Comparison of ENCODE assay signal across 17 cellular contexts in genomic region chr13:47281981-47282380, GRCh38.
DNase-seq lines count a peak whose midpoint lies in the region.
"Had no signal": no experiment of that assay in that cellular context is flagged by ENCODE, and none has a peak within 500 bp of the region (broad histone marks: within the 10 kb centered on the region; RNA-seq: fewer than 3 reads in every experiment).

No MANE protein-coding gene starts in this region.

- no peak overlapping the region for H3K56ac ChIP-seq in mesendoderm (ENCODE audit: low read length)

- no peak overlapping the region for H3K4me3 ChIP-seq in mesendoderm (ENCODE audit: low read length)
- H3K4me3 ChIP-seq: A549; BLaER1 treated with 17β-estradiol and CSF1 and Interleukin-3, amounts not matched to agents 10 nM and 100 nM had no signal

- H2AK5ac ChIP-seq in mesendoderm (ENCODE audit: low read length), result no peak overlapping the region

- DNase-seq in DMS53 (lab: John Stamatoyannopoulos, UW), result peak; percentile 20
- no peak for DNase-seq in DMS53 treated with DMSO at 0.1 percent for 48 hours (lab: John Stamatoyannopoulos, UW; ENCODE audit: unreplicated experiment)
- no peak for DNase-seq in mesendoderm
- DNase-seq in putamen (ENCODE audit: low spot score), result peak; percentile 14
- no peak for DNase-seq in NCI-H69 (lab: John Stamatoyannopoulos, UW)
- DNase-seq in NCI-H446 (lab: John Stamatoyannopoulos, UW), result no peak
- DNase-seq: AML-193; Caco-2; Calu3; CD4-positive, alpha-beta T cell; CD8-positive, alpha-beta T cell; DMS79 treated with DMSO at 0.1 percent for 48 hours; GF-D8 had no signal

- no peak overlapping the region for H3K27ac ChIP-seq in mesendoderm (ENCODE audit: low read depth, low read length)
- H3K27ac ChIP-seq: 22Rv1; A549; BLaER1 treated with 17β-estradiol and CSF1 and Interleukin-3, amounts not matched to agents 10 nM and 100 nM; C4-2B had no signal

- H3K79me2 ChIP-seq in mesendoderm (ENCODE audit: control insufficient read depth, insufficient read depth, low read length), result no peaks in the 10 kb centered on the region

- H4K8ac ChIP-seq in mesendoderm (ENCODE audit: low read depth, low read length), result no peak overlapping the region

- no peaks in the 10 kb centered on the region for H3K36me3 ChIP-seq in mesendoderm (ENCODE audit: control insufficient read depth, insufficient read depth, low read length)
- H3K36me3 ChIP-seq: BLaER1 treated with 17β-estradiol and CSF1 and Interleukin-3, amounts not matched to agents 10 nM and 100 nM had no signal

- H3K23ac ChIP-seq in mesendoderm (ENCODE audit: low read length), result no peak overlapping the region

- H3K4me2 ChIP-seq in mesendoderm (ENCODE audit: low read length), result no peak overlapping the region
- H3K4me2 ChIP-seq: A549; BLaER1 treated with 17β-estradiol and CSF1 and Interleukin-3, amounts not matched to agents 10 nM and 100 nM had no signal

- no peak overlapping the region for H2BK15ac ChIP-seq in mesendoderm (replicated peaks; ENCODE audit: low read depth)

- H2BK120ac ChIP-seq in mesendoderm (ENCODE audit: low read depth, low read length), result no peak overlapping the region

- no peak overlapping the region for H4K5ac ChIP-seq in mesendoderm (ENCODE audit: low read length)

- H2BK5ac ChIP-seq in mesendoderm (ENCODE audit: low read length), result no peak overlapping the region

- no peak overlapping the region for H3K9ac ChIP-seq in mesendoderm (ENCODE audit: low read length)
- H3K9ac ChIP-seq: BLaER1 treated with 17β-estradiol and CSF1 and Interleukin-3, amounts not matched to agents 10 nM and 100 nM had no signal

- H3K18ac ChIP-seq in mesendoderm (ENCODE audit: low read length), result no peak overlapping the region

- H3K4me1 ChIP-seq in mesendoderm (ENCODE audit: control insufficient read depth, low read depth, low read length), result no peaks in the 10 kb centered on the region
- H3K4me1 ChIP-seq: A549; BLaER1 treated with 17β-estradiol and CSF1 and Interleukin-3, amounts not matched to agents 10 nM and 100 nM; Caco-2 had no signal

- no peaks in the 10 kb centered on the region for H3K27me3 ChIP-seq in mesendoderm (ENCODE audit: insufficient read depth, low read length, poor library complexity)
- H3K27me3 ChIP-seq: BLaER1 treated with 17β-estradiol and CSF1 and Interleukin-3, amounts not matched to agents 10 nM and 100 nM had no signal

- 100% methylated on average over 1 of the region's 2 CpGs for WGBS in mesendoderm (ENCODE audit: extremely low coverage, insufficient coverage, low lambda C conversion rate)

- peak overlapping the region; percentile 24 for H3K4ac ChIP-seq in mesendoderm (ENCODE audit: low read depth, low read length)

- H3K79me1 ChIP-seq in mesendoderm (ENCODE audit: low read length), result no peaks in the 10 kb centered on the region

Comparison
In these comparisons a context has a peak if more than half of its experiments do, and no peak if none do; other contexts are left out.
1. DNase-seq: peak in DMS53 (single experiment) and putamen (single experiment); none in DMS53 treated with DMSO at 0.1 percent for 48 hours (single experiment), mesendoderm (single experiment), NCI-H69 (single experiment) and NCI-H446 (0 of 2).